ENCODE assay signal across 13 cellular contexts in the genomic region with DNA sequence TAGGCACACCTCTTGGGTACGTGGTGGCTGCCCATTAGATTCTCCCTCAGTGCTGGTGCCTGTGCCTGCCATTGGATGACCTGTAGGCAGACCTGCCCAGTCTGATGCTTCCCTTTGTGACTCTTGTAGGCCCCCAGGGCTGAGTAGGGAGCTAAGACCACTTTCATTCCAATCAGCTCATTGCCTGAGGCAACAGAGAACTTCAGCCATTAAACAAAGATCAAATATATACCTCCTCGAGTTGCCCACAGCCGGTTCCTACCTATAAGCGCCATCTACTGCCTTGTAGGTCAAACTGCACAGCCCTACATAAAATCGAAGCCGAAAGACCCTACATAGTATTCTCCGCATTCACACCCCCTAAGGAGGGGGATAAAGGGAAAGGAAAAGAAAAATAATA.
A peak's percentile ranks its signal among the peaks of the same experiment; 100 is the strongest.
DNase-seq lines count a peak whose midpoint lies in the region; ATAC-seq and TF ChIP-seq lines count a peak whose summit lies in the region.
"Had no signal": no experiment of that assay in that cellular context is flagged by ENCODE, and none has a peak within 500 bp of the region (broad histone marks: within the 10 kb centered on the region; RNA-seq: fewer than 3 reads in every experiment).

No MANE protein-coding gene starts in this region.

- no peaks in the 10 kb centered on the region for H4K20me1 ChIP-seq in DND-41 (ENCODE audit: insufficient read depth, low read length)

- H3K4me3 ChIP-seq in DND-41 (ENCODE audit: low read depth in 1 of 2, low read length in 2 of 2): no peak overlapping the region
- no peak overlapping the region for H3K4me3 ChIP-seq in HFF-Myc (replicated peaks; ENCODE audit: low read depth, low read length)
- H3K4me3 ChIP-seq: right atrium auricular region had no signal

- no peak overlapping the region for H3K9ac ChIP-seq in DND-41 (ENCODE audit: low read depth, low read length)

- no peak for DNase-seq in DND-41
- no peak for DNase-seq in HFF-Myc (ENCODE audit: extremely low read depth, low read depth)
- DNase-seq in RPMI7951 (ENCODE audit: low read depth): peak; percentile 28
- DNase-seq in foreskin keratinocyte: no peak
- DNase-seq in head of caudate nucleus: no peak
- no peak for DNase-seq in stimulated activated CD4-positive, alpha-beta T cell treated with anti-CD3 and anti-CD28 coated beads, Interleukin-15, amount 100 ng/mL, for 24 hours
- no peak for DNase-seq in SIG-M5 treated with dmso at 0.1 percent for 504 hours (lab: John Stamatoyannopoulos, UW; ENCODE audit: unreplicated experiment)
- DNase-seq: CD4-positive, alpha-beta memory T cell; GOT3; SHP77 treated with DMSO at 0.1 percent for 48 hours had no signal

- no peak overlapping the region for H3K4me2 ChIP-seq in DND-41 (ENCODE audit: insufficient read depth, low read length)

- H2AFZ ChIP-seq in DND-41 (ENCODE audit: low read depth, low read length): no peak overlapping the region

- ATAC-seq in DND-41 (ENCODE audit: insufficient read depth, low read depth): no peak
- no peak for ATAC-seq in foreskin keratinocyte
- no peak for ATAC-seq in GM18520 (IDR thresholded peaks at IDR 0.05; ENCODE audit: unreplicated experiment)
- ATAC-seq: activated CD4-positive, CD25-positive, alpha-beta regulatory T cell treated with anti-CD3 and anti-CD28 coated beads, Interleukin-2, amount 50 U/mL, for 24 hours had no signal

- TF ChIP-seq CTCF in DND-41 (IDR thresholded peaks at IDR 0.05; ENCODE audit: borderline replicate concordance, extremely low read depth, low read length, poor library complexity, severe bottlenecking) (peak; percentile 38), HFF-Myc (IDR thresholded peaks at IDR 0.05; ENCODE audit: low read depth, low read length, missing control alignments) (peak; percentile 18), foreskin keratinocyte (conservative IDR thresholded peaks at IDR 0.05) (peak; percentile 48)

- H3K4me1 ChIP-seq in DND-41 (ENCODE audit: insufficient read depth, low read length) (peaks cover 11% of the 10 kb centered on the region), foreskin keratinocyte (no peaks in the 10 kb centered on the region)
- H3K4me1 ChIP-seq: right atrium auricular region had no signal

- H3K27ac ChIP-seq in DND-41 (ENCODE audit: low read length): no peak overlapping the region
- H3K27ac ChIP-seq in foreskin keratinocyte: no peak overlapping the region
- H3K27ac ChIP-seq: right atrium auricular region had no signal

- intact Hi-C loops in head of caudate nucleus (cut with DNase I): no loop called here

- no peaks in the 10 kb centered on the region for H3K36me3 ChIP-seq in DND-41 (ENCODE audit: insufficient read depth, low read length)
- H3K36me3 ChIP-seq: right atrium auricular region had no signal

- peaks cover 9% of the 10 kb centered on the region for H3K9me3 ChIP-seq in DND-41 (ENCODE audit: insufficient read depth, low read length, severe bottlenecking)

- H3K27me3 ChIP-seq in DND-41 (ENCODE audit: insufficient read depth, low read length, poor library complexity): no peaks in the 10 kb centered on the region
- no peaks in the 10 kb centered on the region for H3K27me3 ChIP-seq in foreskin keratinocyte
- H3K27me3 ChIP-seq: right atrium auricular region had no signal

- H3K79me2 ChIP-seq in DND-41 (ENCODE audit: insufficient read depth, low read length): no peaks in the 10 kb centered on the region
